Comparison of ENCODE assay signal across 15 cellular contexts in genomic region chr11:19907008-19907579, GRCh38.
DNase-seq lines count a peak whose midpoint lies in the region; ATAC-seq and TF ChIP-seq lines count a peak whose summit lies in the region.
"Had no signal": no experiment of that assay in that cellular context is flagged by ENCODE, and none has a peak within 500 bp of the region (broad histone marks: within the 10 kb centered on the region; RNA-seq: fewer than 3 reads in every experiment).

No MANE protein-coding gene starts in this region.

- CTCF ChIA-PET in Calu3 (lab: Charles Lee), result interaction anchor here (1.3 to 1.4 kb wide), 3 partner anchors 12 to 226 kb away, joined by 3 read pairs; no protein-coding TSS in a partner anchor

- H3K4me1 ChIP-seq in muscle layer of colon (ENCODE audit: insufficient read depth, low read length) (peaks cover 61% of the 10 kb centered on the region), psoas muscle (no peaks in the 10 kb centered on the region)
- H3K4me1 ChIP-seq: parathyroid adenoma had no signal

- peaks cover 4% of the 10 kb centered on the region for H3K36me3 Mint-ChIP-seq in Calu3 (ENCODE audit: insufficient read depth, unreplicated experiment)

- H3K27ac ChIP-seq in muscle layer of colon (ENCODE audit: low read depth, low read length) (peak overlapping the region; percentile 31), psoas muscle (no peak overlapping the region)
- H3K27ac ChIP-seq: left ventricle myocardium inferior, parathyroid adenoma had no signal

- BruUV-seq in Calu3 (replicated peaks; lab: Mats Ljungman, UMichigan), result no TSS peak

- H3K9me3 ChIP-seq in muscle layer of colon (ENCODE audit: low read length) (no peaks in the 10 kb centered on the region), psoas muscle (no peaks in the 10 kb centered on the region)
- H3K9me3 ChIP-seq: left ventricle myocardium inferior had no signal

- H3K4me1 Mint-ChIP-seq in Calu3 (ENCODE audit: low read depth, unreplicated experiment), result peaks cover 9% of the 10 kb centered on the region

- DNase-seq in Calu3, result no peak
- DNase-seq in activated CD4-positive, alpha-beta T cell treated with anti-CD3 and anti-CD28 coated beads for 4 hours, result no peak
- DNase-seq in stimulated activated CD4-positive, alpha-beta T cell treated with anti-CD3 and anti-CD28 coated beads, Interleukin-4, amount 100 ng/mL, for 1 hour, result no peak
- DNase-seq in psoas muscle, result no peak
- DNase-seq: activated CD4-positive, alpha-beta T cell treated with anti-CD3 and anti-CD28 coated beads, Interleukin-2, amount 50 U/mL, for 48 hours; activated T-cell treated with anti-CD3 and anti-CD28 coated beads, Interleukin-2, amount 50 U/mL, for 48 hours; amniotic stem cell; left ventricle myocardium inferior; SIG-M5; T-helper 9 cell had no signal

- TF ChIP-seq CTCF in Calu3 (IDR thresholded peaks at IDR 0.05; ENCODE audit: unreplicated experiment) (no peak), psoas muscle (IDR thresholded peaks at IDR 0.05) (no peak)

- 92 to 97% (median 93%) methylated on average over 5 of the region's 5 CpGs for WGBS in psoas muscle, 3 donors

- H3K4me3 ChIP-seq in muscle layer of colon (ENCODE audit: low read depth in 1 of 2, low read length in 2 of 2) (no peak overlapping the region), psoas muscle (no peak overlapping the region)
- H3K4me3 ChIP-seq: left ventricle myocardium inferior had no signal

- no peak overlapping the region for H3K4me3 Mint-ChIP-seq in Calu3 (ENCODE audit: low read depth, unreplicated experiment)

- H3K36me3 ChIP-seq in muscle layer of colon (ENCODE audit: insufficient read depth, low read length) (peaks cover 7% of the 10 kb centered on the region), psoas muscle (ENCODE audit: insufficient read depth in 1 of 2, low read depth in 1 of 2) (peaks cover 0 to 3% of the 10 kb centered on the region in 2 donors)
- H3K36me3 ChIP-seq: left ventricle myocardium inferior had no signal

- intact Hi-C loops in Calu3 (cut with micrococcal nuclease; ENCODE audit: unreplicated experiment), result loop anchor here (5.0 kb wide), 4 partner anchors 45 to 445 kb away; no protein-coding TSS in a partner anchor
- intact Hi-C loops in psoas muscle (cut with DNase I), result no loop called here

- no peaks in the 10 kb centered on the region for H3K27me3 Mint-ChIP-seq in Calu3 (ENCODE audit: unreplicated experiment)

- H3K9ac ChIP-seq in muscle layer of colon (ENCODE audit: low read length), result no peak overlapping the region
- H3K9ac ChIP-seq: parathyroid adenoma had no signal

- ATAC-seq in GM18868 (IDR thresholded peaks at IDR 0.05; ENCODE audit: unreplicated experiment) (peak; percentile 92), GM21576 (IDR thresholded peaks at IDR 0.05; ENCODE audit: unreplicated experiment) (peak; percentile 65), HG03095 (IDR thresholded peaks at IDR 0.05; ENCODE audit: unreplicated experiment) (peak; percentile 74), psoas muscle (no peak)

- H3K9me3 Mint-ChIP-seq in Calu3 (ENCODE audit: low read depth, unreplicated experiment), result no peaks in the 10 kb centered on the region

- no peak overlapping the region for H3K27ac Mint-ChIP-seq in Calu3 (ENCODE audit: unreplicated experiment)

- H3K27me3 ChIP-seq in muscle layer of colon (ENCODE audit: control insufficient read depth in 1 of 2, insufficient read depth in 2 of 2, low read length in 2 of 2) (no peaks in the 10 kb centered on the region), psoas muscle (ENCODE audit: insufficient read depth in 3 of 3, low read length in 2 of 3) (no peaks in the 10 kb centered on the region)

Comparison
In these comparisons a context has a peak if more than half of its experiments do, and no peak if none do; other contexts are left out.
1. ATAC-seq: peak in GM18868 (single experiment), GM21576 (single experiment) and HG03095 (single experiment); none in psoas muscle (0 of 4).